In genomic region chrX:101206471-101206870, GRCh38 we compare ENCODE assay signal across 8 cellular contexts.
DNase-seq lines count a peak whose midpoint lies in the region; ATAC-seq and TF ChIP-seq lines count a peak whose summit lies in the region.

No MANE protein-coding gene starts in this region.

- DNase-seq in NCI-H2107 treated with DMSO at 0.1 percent for 48 hours (lab: John Stamatoyannopoulos, UW; ENCODE audit: unreplicated experiment), result peak; percentile 3
- DNase-seq in NCI-H2107 (lab: John Stamatoyannopoulos, UW), result no peak
- DNase-seq in hepatic stellate cell (ENCODE audit: low spot score), result peak; percentile 24
- no peak for DNase-seq in NCI-H2081 treated with DMSO at 0.1 percent for 48 hours (lab: John Stamatoyannopoulos, UW)
- DNase-seq in stimulated activated CD4-positive, alpha-beta T cell treated with anti-CD3 and anti-CD28 coated beads, Interleukin-4, amount 100 ng/mL, for 1 hour, result no peak

- ATAC-seq in GM19467 (IDR thresholded peaks at IDR 0.05; ENCODE audit: unreplicated experiment) (peak; percentile 69), HG03521 (IDR thresholded peaks at IDR 0.05; ENCODE audit: unreplicated experiment) (peak; percentile 61), SK-N-SH treated with all-trans-retinoic acid at 6 μM for 48 hours (peak; percentile 91)

TF ChIP-seq in SK-N-SH treated with all-trans-retinoic acid at 6 μM for 48 hours, 23 proteins besides CTCF, POLR2A, EP300 and RAD21:
- no peak for TF ChIP-seq ZC3H10 (CRISPR knock-in tag; IDR thresholded peaks at IDR 0.05)

Comparison
In these comparisons a context has a peak if more than half of its experiments do, and no peak if none do; other contexts are left out.
1. DNase-seq: peak in NCI-H2107 treated with DMSO at 0.1 percent for 48 hours (single experiment) and hepatic stellate cell (single experiment); none in NCI-H2107 (single experiment), NCI-H2081 treated with DMSO at 0.1 percent for 48 hours (single experiment) and stimulated activated CD4-positive, alpha-beta T cell treated with anti-CD3 and anti-CD28 coated beads, Interleukin-4, amount 100 ng/mL, for 1 hour (single experiment).
2. Peak in every context shown above with its lines, with median percentiles within 50 percentile points of each other: ATAC-seq.